ENCODE assay signal across 8 cellular contexts in the genomic region with DNA sequence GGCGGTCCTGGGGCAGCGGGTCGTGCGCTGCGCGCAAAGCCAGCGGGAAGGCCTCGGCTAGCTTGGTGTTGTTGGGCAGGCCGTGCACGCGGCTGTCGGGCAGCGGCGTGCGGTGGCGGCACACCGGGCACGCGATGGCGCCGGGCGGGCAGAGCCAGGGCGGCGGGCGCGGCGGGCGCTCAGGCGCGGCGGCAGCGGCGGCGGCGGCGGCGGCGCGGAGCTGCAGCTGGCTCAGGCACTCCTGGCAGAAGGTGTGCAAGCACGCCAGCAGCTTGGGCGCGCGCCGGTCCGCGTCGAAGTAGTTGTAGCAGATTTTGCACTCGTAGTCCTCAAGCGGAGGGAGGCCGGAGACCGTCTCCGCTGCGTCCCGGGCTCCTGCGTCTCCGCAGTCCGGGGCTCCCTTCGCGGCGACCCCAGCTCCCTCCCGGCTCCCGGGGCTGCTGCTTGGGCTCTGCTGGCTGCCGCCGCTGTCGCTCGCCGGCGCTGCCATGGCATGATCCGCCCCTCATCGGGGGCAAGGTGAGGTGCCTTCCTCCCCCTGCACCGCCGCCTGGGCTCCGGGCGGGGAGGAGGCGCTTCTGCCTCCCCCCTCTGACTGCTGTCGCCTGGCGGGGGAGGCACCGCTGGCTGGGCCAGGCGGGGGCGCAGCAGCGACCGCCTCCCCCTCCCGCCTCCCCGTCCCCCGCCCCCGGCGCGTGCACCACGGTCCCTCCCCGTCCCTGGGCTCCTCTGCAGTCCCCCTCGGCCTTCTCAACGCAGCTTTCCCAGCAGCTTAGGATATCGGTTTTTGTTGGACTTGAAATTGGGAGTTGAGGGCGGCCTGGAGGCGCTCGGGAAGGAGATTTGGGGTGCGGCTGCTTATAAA. TPM values are rescaled to one million over a fixed set of nuclear protein-coding genes. Genes with fewer than 3 reads are reported as not detected.
DNase-seq lines count a peak whose midpoint lies in the region; ATAC-seq, FAIRE-seq and TF ChIP-seq lines count a peak whose summit lies in the region.

No MANE protein-coding gene starts in this region.

- ATAC-seq in GM18502 (IDR thresholded peaks at IDR 0.05; ENCODE audit: poor library complexity, unreplicated experiment) = peak; percentile 47
- ATAC-seq in HG02798 (IDR thresholded peaks at IDR 0.05; ENCODE audit: poor library complexity, unreplicated experiment) = peak; percentile 51

- H3K27ac ChIP-seq in kidney (ENCODE audit: low read depth in 2 of 2, low read length in 2 of 2) (no peak overlapping the region), stomach smooth muscle (ENCODE audit: low read length) (peak overlapping the region; percentile 80)

- H3K27me3 ChIP-seq in BE2C (no peaks in the 10 kb centered on the region), stomach smooth muscle (ENCODE audit: control insufficient read depth in 1 of 2, insufficient read depth in 2 of 2, low read length in 2 of 2) (peaks cover 3 to 6% of the 10 kb centered on the region in 2 donors)

- TF ChIP-seq CTCF in BE2C (IDR thresholded peaks at IDR 0.05; ENCODE audit: low read depth, low read length) (no peak), astrocyte of the spinal cord (IDR thresholded peaks at IDR 0.05; ENCODE audit: low read depth, low read length) (no peak), kidney (IDR thresholded peaks at IDR 0.05; ENCODE audit: borderline replicate concordance, extremely low read depth, insufficient read depth) (no peak)

- H3K4me1 ChIP-seq in BE2C (peaks cover 12% of the 10 kb centered on the region), kidney (ENCODE audit: control insufficient read depth in 1 of 2, insufficient read depth in 1 of 2, low read depth in 1 of 2, low read length in 2 of 2) (peaks cover 0 to 3% of the 10 kb centered on the region in 2 donors), stomach smooth muscle (ENCODE audit: control insufficient read depth, insufficient read depth, low read length) (peaks cover 17% of the 10 kb centered on the region)

- H3K4me3 ChIP-seq in BE2C (ENCODE audit: low read depth, low read length) = peak overlapping the region; percentile 74
- H3K4me3 ChIP-seq in astrocyte of the spinal cord (ENCODE audit: low read depth, low read length) = peak overlapping the region; percentile 44
- peak overlapping the region; percentile 44 to 54 for H3K4me3 ChIP-seq in kidney (ENCODE audit: low read length in 2 of 2)
- H3K4me3 ChIP-seq in stomach smooth muscle (ENCODE audit: low read length in 2 of 2) = peak overlapping the region; percentile 77 to 79

- FAIRE-seq in kidney (lab: Jason Lieb, UNC) = no peak

- H3K9ac ChIP-seq in kidney (ENCODE audit: low read length in 2 of 2) (peak overlapping the region in 1 of 2 donors; percentile 51), stomach smooth muscle (ENCODE audit: low read length in 2 of 2) (peak overlapping the region; percentile 56 to 78)

- peak; percentile 80 for DNase-seq in BE2C
- DNase-seq in NCI-H1930 (lab: John Stamatoyannopoulos, UW) = peak; percentile 21 to 64
- no peak for DNase-seq in astrocyte of the spinal cord (ENCODE audit: low read depth, low spot score)
- peak; percentile 80 for DNase-seq in kidney
- no peak for DNase-seq in A172 (ENCODE audit: low spot score)

- intact Hi-C loops in kidney (cut with DNase I) = no loop called here

- H3K9me3 ChIP-seq in BE2C (no peaks in the 10 kb centered on the region), kidney (ENCODE audit: control insufficient read depth in 1 of 2, low read length in 2 of 2) (no peaks in the 10 kb centered on the region), stomach smooth muscle (ENCODE audit: control insufficient read depth in 2 of 2, low read length in 2 of 2) (no peaks in the 10 kb centered on the region)

- H3K36me3 ChIP-seq in BE2C (no peaks in the 10 kb centered on the region), kidney (ENCODE audit: control insufficient read depth in 1 of 2, insufficient read depth in 2 of 2, low read length in 2 of 2) (no peaks in the 10 kb centered on the region), stomach smooth muscle (ENCODE audit: control insufficient read depth in 2 of 2, insufficient read depth in 2 of 2, low read length in 2 of 2) (no peaks in the 10 kb centered on the region)

- in situ Hi-C loops in astrocyte of the spinal cord (cut with HindIII; ENCODE audit: low sequenced_read_pairs) = loop anchor here (25.0 kb wide), 1 partner anchor 283 kb away; no protein-coding TSS in a partner anchor

RNA-seq across cellular contexts. Expression of a gene that starts 21.0 kb away (rescaled TPM):
- not detected for polyA plus RNA-seq in BE2C (2012; ENCODE audit: insufficient read depth, insufficient read length, low read depth)
- not detected for total RNA-seq in kidney
- polyA plus RNA-seq in kidney (ENCODE audit: insufficient read depth, low read depth, low replicate concordance) = not detected
- total RNA-seq in A172 (2014; rRNA removed; shearing (Covaris generic)) = not detected in 2 replicates

Comparison
In these comparisons a context has a peak if more than half of its experiments do, and no peak if none do; other contexts are left out.
1. DNase-seq: peak in BE2C (single experiment), NCI-H1930 (2 of 2) and kidney (single experiment); none in astrocyte of the spinal cord (single experiment) and A172 (single experiment).
2. Peak in every context shown above with its lines, with median percentiles within 50 percentile points of each other: H3K4me3 ChIP-seq.